In genomic region chr5:134851307-134851923, GRCh38 we compare ENCODE assay signal across 9 cellular contexts. TPM values are rescaled to one million over a fixed set of nuclear protein-coding genes. Genes with fewer than 3 reads are reported as not detected.
A peak's percentile ranks its signal among the peaks of the same experiment; 100 is the strongest.
DNase-seq lines count a peak whose midpoint lies in the region; ATAC-seq and TF ChIP-seq lines count a peak whose summit lies in the region.
"Had no signal": no experiment of that assay in that cellular context is flagged by ENCODE, and none has a peak within 500 bp of the region (broad histone marks: within the 10 kb centered on the region; RNA-seq: fewer than 3 reads in every experiment).

No MANE protein-coding gene starts in this region.

- intact Hi-C loops in MCF 10A (cut with micrococcal nuclease) (loop anchor here (1.0 to 2.0 kb wide), 3 partner anchors 53 to 265 kb away; partner anchors contain the start of genes CAMLG and PCBD2), breast epithelium (cut with DNase I; ENCODE audit: low total_unique reads) (no loop called here), testis (cut with DNase I; ENCODE audit: low total_unique reads) (no loop called here)

- TF ChIP-seq CTCF in MCF 10A (IDR thresholded peaks at IDR 0.05; ENCODE audit: unreplicated experiment) = peak; percentile 58
- no peak for TF ChIP-seq CTCF in breast epithelium (IDR thresholded peaks at IDR 0.05)
- peak; percentile 28 for TF ChIP-seq CTCF in endothelial cell (IDR thresholded peaks at IDR 0.05; ENCODE audit: unreplicated experiment)
- TF ChIP-seq CTCF in testis (IDR thresholded peaks at IDR 0.05) = no peak

- peak overlapping the region; percentile 18 for H3K27ac Mint-ChIP-seq in MCF 10A (ENCODE audit: low read depth, unreplicated experiment)
- H3K27ac Mint-ChIP-seq in endothelial cell (ENCODE audit: unreplicated experiment) = no peak overlapping the region

- no peak for TF ChIP-seq POLR2A in breast epithelium (IDR thresholded peaks at IDR 0.05)
- no peak for TF ChIP-seq POLR2A in testis (IDR thresholded peaks at IDR 0.05)

- peaks cover 7% of the 10 kb centered on the region for H3K4me1 Mint-ChIP-seq in MCF 10A (ENCODE audit: insufficient read depth, unreplicated experiment)
- peaks cover 7% of the 10 kb centered on the region for H3K4me1 Mint-ChIP-seq in endothelial cell (ENCODE audit: unreplicated experiment)

- no peaks in the 10 kb centered on the region for H3K9me3 ChIP-seq in breast epithelium
- no peaks in the 10 kb centered on the region for H3K9me3 ChIP-seq in testis
- H3K9me3 ChIP-seq: pancreas had no signal

- ATAC-seq in GM19452 (IDR thresholded peaks at IDR 0.05; ENCODE audit: unreplicated experiment) (no peak), HG03139 (IDR thresholded peaks at IDR 0.05; ENCODE audit: unreplicated experiment) (no peak)

- DNase-seq in MCF 10A (ENCODE audit: unreplicated experiment) (peak; percentile 81), breast epithelium (ENCODE audit: low spot score in 2 of 2) (no peak), NCI-H69 (lab: John Stamatoyannopoulos, UW) (peak; percentile 49), endothelial cell (ENCODE audit: low spot score) (no peak), testis (peak; percentile 49), D341Med (ENCODE audit: low spot score) (no peak)
- DNase-seq: pancreas had no signal

- H3K27me3 Mint-ChIP-seq in MCF 10A (ENCODE audit: insufficient read depth, unreplicated experiment) (no peaks in the 10 kb centered on the region), endothelial cell (ENCODE audit: unreplicated experiment) (peaks cover 5% of the 10 kb centered on the region)

- peaks cover 83% of the 10 kb centered on the region for H3K36me3 Mint-ChIP-seq in MCF 10A (ENCODE audit: insufficient read depth, unreplicated experiment)
- H3K36me3 Mint-ChIP-seq in endothelial cell (ENCODE audit: low read depth, unreplicated experiment) = peaks cover 5% of the 10 kb centered on the region

- CTCF ChIA-PET in MCF 10A (lab: Yijun Ruan, JAX) = interaction anchor here (0.6 to 1.4 kb wide), 17 partner anchors 8 to 264 kb away, joined by 3 to 13 read pairs (median 3); partner anchors contain the start of gene PCBD2

- peaks cover 3% of the 10 kb centered on the region for H3K36me3 ChIP-seq in breast epithelium
- no peaks in the 10 kb centered on the region for H3K36me3 ChIP-seq in testis (ENCODE audit: low read depth, missing control alignments)

- H3K4me3 Mint-ChIP-seq in MCF 10A (ENCODE audit: unreplicated experiment) (no peak overlapping the region), endothelial cell (ENCODE audit: unreplicated experiment) (no peak overlapping the region)

- POLR2A ChIA-PET in MCF 10A (lab: Yijun Ruan, JAX) = interaction anchor here (0.8 to 1.3 kb wide), 4 partner anchors 54 to 113 kb away, joined by 3 to 9 read pairs (median 3); partner anchors contain the start of genes CAMLG and PCBD2

- 49 to 57% methylated on average over 1 of the region's 1 CpG for WGBS in testis, 2 donors

- BruUV-seq in MCF 10A (replicated peaks; lab: Mats Ljungman, UMichigan) = no TSS peak

- no peak overlapping the region for H3K27ac ChIP-seq in breast epithelium
- peak overlapping the region in 1 of 2 donors; percentile 7 for H3K27ac ChIP-seq in testis
- H3K27ac ChIP-seq: pancreas had no signal

- H3K27me3 ChIP-seq in breast epithelium = no peaks in the 10 kb centered on the region
- H3K27me3 ChIP-seq in testis = no peaks in the 10 kb centered on the region
- H3K27me3 ChIP-seq: pancreas had no signal

- H3K9me3 Mint-ChIP-seq in MCF 10A (ENCODE audit: unreplicated experiment) (no peaks in the 10 kb centered on the region), endothelial cell (ENCODE audit: unreplicated experiment) (no peaks in the 10 kb centered on the region)

- H3K4me1 ChIP-seq in breast epithelium = peaks cover 0 to 11% of the 10 kb centered on the region in 2 donors
- H3K4me1 ChIP-seq in testis = peaks cover 16% of the 10 kb centered on the region

- H3K4me3 ChIP-seq in breast epithelium (no peak overlapping the region), testis (no peak overlapping the region)
- H3K4me3 ChIP-seq: pancreas had no signal

RNA-seq across cellular contexts. Expression of gene C5orf24, which starts 5.6 kb away (rescaled TPM):
- 61.4 and 66.0 TPM in 2 replicates for total RNA-seq in MCF 10A (2022)
- 10 to 100 TPM; 33.4 to 44.5 (median 41.6) TPM for total RNA-seq in breast epithelium
- 43.5 TPM for total RNA-seq in endothelial cell (ENCODE audit: unreplicated experiment)
- 10 to 100 TPM; 48.1 to 53.6 TPM for total RNA-seq in testis
- 34.6 TPM for polyA plus RNA-seq in testis (ENCODE audit: insufficient read depth, low read depth, low replicate concordance)

RNA-seq across cellular contexts. Expression of gene TXNDC15, which starts 22.8 kb away (rescaled TPM):
- total RNA-seq in MCF 10A (2022) (57.0 and 66.0 TPM in 2 replicates), breast epithelium (10 to 100 TPM; 68.0 to 80.0 (median 74.9) TPM), endothelial cell (ENCODE audit: unreplicated experiment) (40.5 TPM), testis (10 to 100 TPM; 47.8 to 68.1 TPM)
- 64.2 TPM for polyA plus RNA-seq in testis (ENCODE audit: insufficient read depth, low read depth, low replicate concordance)

RNA-seq across cellular contexts. Expression of gene PCBD2, which starts 53.5 kb away (rescaled TPM):
- total RNA-seq in MCF 10A (2022) = 27.3 and 34.5 TPM in 2 replicates
- 10 to 100 TPM in 1 of 3 donors, 1 to 10 TPM in 2; 6.9 to 11.0 (median 8.8) TPM for total RNA-seq in breast epithelium
- total RNA-seq in endothelial cell (ENCODE audit: unreplicated experiment) = 7.7 TPM
- total RNA-seq in testis = 10 to 100 TPM; 13.4 to 17.6 TPM
- 5.9 TPM for polyA plus RNA-seq in testis (ENCODE audit: insufficient read depth, low read depth, low replicate concordance)

Comparison
In these comparisons a context has a peak if more than half of its experiments do, and no peak if none do; other contexts are left out.
1. DNase-seq: peak in MCF 10A (single experiment), NCI-H69 (single experiment) and testis (single experiment); none in breast epithelium (0 of 2), endothelial cell (single experiment) and D341Med (single experiment).
2. CTCF ChIP-seq: peak in MCF 10A (single experiment) and endothelial cell (single experiment); none in breast epithelium (0 of 3) and testis (0 of 3).